Comparison of ENCODE assay signal across 9 cellular contexts in the genomic region with DNA sequence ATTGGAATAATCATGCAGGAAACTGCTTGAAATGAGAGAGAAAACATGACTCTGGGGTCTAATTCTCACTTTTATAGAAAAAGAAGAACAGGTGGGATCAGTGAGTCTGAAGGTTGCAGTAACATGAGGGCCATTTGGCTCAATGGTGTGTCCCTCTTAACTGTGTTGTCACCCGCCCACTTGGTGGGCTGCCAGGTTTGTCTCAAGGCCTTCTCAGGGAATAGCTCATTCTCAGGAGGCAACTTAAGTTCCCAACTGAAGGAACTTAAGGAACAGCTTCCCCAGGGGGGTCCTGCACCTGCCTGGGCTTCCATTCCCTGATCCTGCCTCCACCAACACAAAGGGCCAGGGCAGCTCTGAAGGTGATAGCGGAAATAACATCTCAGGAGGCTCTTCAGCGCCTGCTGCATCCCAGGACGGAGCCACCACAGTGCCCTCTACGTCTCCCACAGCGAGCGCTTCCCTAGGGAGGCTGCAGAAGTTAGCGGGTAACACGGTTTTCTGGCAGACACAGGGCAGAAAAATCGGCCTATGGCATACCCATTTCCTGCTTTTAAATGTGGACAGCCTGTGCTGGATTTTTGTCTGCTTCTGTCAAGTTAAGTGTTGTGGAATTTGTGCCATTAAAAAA.
"Had no signal": no experiment of that assay in that cellular context is flagged by ENCODE, and none has a peak within 500 bp of the region (broad histone marks: within the 10 kb centered on the region; RNA-seq: fewer than 3 reads in every experiment).

No MANE protein-coding gene starts in this region.

- H3K4me3 ChIP-seq: esophagus muscularis mucosa, sigmoid colon, testis had no signal

- ATAC-seq: activated CD4-positive, CD25-positive, alpha-beta regulatory T cell treated with anti-CD3 and anti-CD28 coated beads, Interleukin-2, amount 50 U/mL, for 24 hours had no signal

- H3K27me3 ChIP-seq: brain microvascular endothelial cell, esophagus muscularis mucosa, sigmoid colon, testis had no signal

- H3K27ac ChIP-seq: brain microvascular endothelial cell, esophagus muscularis mucosa, sigmoid colon, testis had no signal

- DNase-seq: activated naive CD4-positive, alpha-beta T cell treated with anti-CD3 and anti-CD28 coated beads, Interleukin-2, amount 50 U/mL, for 16 hours; brain microvascular endothelial cell; cerebellar nuclear complex; immature natural killer cell; naive B cell; sigmoid colon; testis had no signal

- H3K9me3 ChIP-seq: esophagus muscularis mucosa, sigmoid colon, testis had no signal

- H3K36me3 ChIP-seq: brain microvascular endothelial cell had no signal
